Comparison of ENCODE assay signal across 21 cellular contexts in the genomic region with DNA sequence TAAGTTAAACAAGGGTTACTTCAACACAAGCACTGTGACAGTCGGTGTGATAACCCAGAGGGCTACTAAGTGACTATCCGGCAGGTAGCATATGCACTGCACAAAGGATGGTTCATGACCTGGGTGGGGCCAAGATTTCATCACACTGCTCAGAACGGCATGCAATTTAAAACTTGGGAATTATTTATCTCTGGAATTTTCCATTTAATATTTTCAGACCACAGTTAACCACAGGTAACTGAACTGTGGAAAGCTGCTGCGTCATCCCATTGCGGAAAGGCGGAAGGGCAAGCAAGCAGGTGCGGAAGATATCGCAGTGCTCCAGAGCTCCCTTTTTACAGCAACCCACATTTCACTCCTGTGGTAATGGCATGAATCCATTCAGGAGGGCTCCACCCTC.
DNase-seq lines count a peak whose midpoint lies in the region; FAIRE-seq and TF ChIP-seq lines count a peak whose summit lies in the region.
"Had no signal": no experiment of that assay in that cellular context is flagged by ENCODE, and none has a peak within 500 bp of the region (broad histone marks: within the 10 kb centered on the region; RNA-seq: fewer than 3 reads in every experiment).

No MANE protein-coding gene starts in this region.

- peaks cover 9% of the 10 kb centered on the region for H3K4me1 Mint-ChIP-seq in MCF 10A (ENCODE audit: insufficient read depth, unreplicated experiment)
- H3K4me1 Mint-ChIP-seq in activated CD4-positive, alpha-beta memory T cell treated with anti-CD3 and anti-CD28 coated beads, Interleukin-2, amount 10 ng/mL, durations not matched to agents 7 days and 5 days = no peaks in the 10 kb centered on the region

- POLR2A ChIA-PET in MCF 10A (lab: Yijun Ruan, JAX) = interaction anchor here (1.0 to 1.1 kb wide), 2 partner anchors 951 to 1082 kb away, joined by 3 read pairs; a partner anchor contains a TSS
- POLR2A ChIA-PET in activated CD4-positive, alpha-beta memory T cell treated with anti-CD3 and anti-CD28 coated beads, Interleukin-2, amount 10 ng/mL, durations not matched to agents 7 days and 5 days (lab: Charles Lee) = no interaction called here

- H3K4me3 Mint-ChIP-seq in MCF 10A (ENCODE audit: unreplicated experiment) = no peak overlapping the region
- no peak overlapping the region for H3K4me3 Mint-ChIP-seq in activated CD4-positive, alpha-beta memory T cell treated with anti-CD3 and anti-CD28 coated beads, Interleukin-2, amount 10 ng/mL, durations not matched to agents 7 days and 5 days
- H3K4me3 Mint-ChIP-seq: CD8-positive, alpha-beta memory T cell; HFFc6 had no signal

- H3K27me3 ChIP-seq in breast epithelium (no peaks in the 10 kb centered on the region), hepatocyte (no peaks in the 10 kb centered on the region), small intestine (ENCODE audit: control insufficient read depth in 2 of 2, insufficient read depth in 2 of 2, low read length in 2 of 2) (no peaks in the 10 kb centered on the region), stomach (peaks cover 0 to 5% (median 0%) of the 10 kb centered on the region in 3 donors)
- H3K27me3 ChIP-seq: SJSA1 had no signal

- H3K79me2 ChIP-seq in hepatocyte = no peaks in the 10 kb centered on the region

- no peak overlapping the region for H3K4me3 ChIP-seq in breast epithelium
- no peak overlapping the region for H3K4me3 ChIP-seq in hepatocyte
- no peak overlapping the region for H3K4me3 ChIP-seq in small intestine (ENCODE audit: low read depth in 1 of 2, low read length in 2 of 2)
- no peak overlapping the region for H3K4me3 ChIP-seq in stomach
- H3K4me3 ChIP-seq: SJSA1 had no signal

- H3K27ac Mint-ChIP-seq in MCF 10A (ENCODE audit: low read depth, unreplicated experiment) = no peak overlapping the region
- no peak overlapping the region for H3K27ac Mint-ChIP-seq in activated CD4-positive, alpha-beta memory T cell treated with anti-CD3 and anti-CD28 coated beads, Interleukin-2, amount 10 ng/mL, durations not matched to agents 7 days and 5 days
- H3K27ac Mint-ChIP-seq: CD8-positive, alpha-beta memory T cell; HFFc6 had no signal

- CTCF ChIA-PET in MCF 10A (lab: Yijun Ruan, JAX) = interaction anchor here (0.6 to 1.3 kb wide), 5 partner anchors 10 to 959 kb away, joined by 3 to 5 read pairs (median 4); no protein-coding TSS in a partner anchor
- CTCF ChIA-PET in activated CD4-positive, alpha-beta memory T cell treated with anti-CD3 and anti-CD28 coated beads, Interleukin-2, amount 10 ng/mL, durations not matched to agents 7 days and 5 days (lab: Charles Lee) = no interaction called here

- H4K20me1 ChIP-seq in hepatocyte (ENCODE audit: insufficient read depth, poor library complexity, severe bottlenecking) = no peaks in the 10 kb centered on the region

- 76% methylated on average over 8 of the region's 8 CpGs for WGBS in hepatocyte (ENCODE audit: low lambda C conversion rate, missing lambda C conversion rate)
- 16 to 67% (median 37%) methylated on average over 8 of the region's 8 CpGs for WGBS in small intestine, 3 donors
- WGBS in stomach, 5 donors = 67 to 79% (median 74%) methylated on average over 8 of the region's 8 CpGs

- no peak overlapping the region for H3K4me2 ChIP-seq in hepatocyte
- H3K4me2 ChIP-seq: KMS-11 had no signal

- H3K9me3 ChIP-seq in breast epithelium = no peaks in the 10 kb centered on the region
- no peaks in the 10 kb centered on the region for H3K9me3 ChIP-seq in hepatocyte (ENCODE audit: low read depth)
- no peaks in the 10 kb centered on the region for H3K9me3 ChIP-seq in small intestine (ENCODE audit: control insufficient read depth, low read depth)
- no peaks in the 10 kb centered on the region for H3K9me3 ChIP-seq in stomach
- H3K9me3 ChIP-seq: SJSA1 had no signal

- DNase-seq in MCF 10A (ENCODE audit: unreplicated experiment) (peak; percentile 28), breast epithelium (ENCODE audit: low spot score in 2 of 2) (no peak), NCI-H69 (lab: John Stamatoyannopoulos, UW) (peak; percentile 11), hepatocyte (ENCODE audit: low spot score) (peak; percentile 26), small intestine (peak; percentile 87), stomach (no peak)
- no peak for DNase-seq in activated CD4-positive, alpha-beta memory T cell treated with anti-CD3 and anti-CD28 coated beads, Interleukin-2, amount 10 ng/mL, durations not matched to agents 7 days and 5 days
- no peak for DNase-seq in activated CD4-positive, CD25-positive, alpha-beta regulatory T cell treated with anti-CD3 and anti-CD28 coated beads, Interleukin-2, amount 50 U/mL, for 72 hours
- DNase-seq: AML-193; CD8-positive, alpha-beta memory T cell; DMS79 treated with DMSO at 0.1 percent for 48 hours; H7; HFFc6; MV-4-11; NCI-H1694; NCI-H510A; NCI-H82 had no signal

- intact Hi-C loops in MCF 10A (cut with micrococcal nuclease) = loop anchor here (10.0 kb wide), 1 partner anchor 329 kb away; no protein-coding TSS in a partner anchor
- intact Hi-C loops in breast epithelium (cut with DNase I; ENCODE audit: low total_unique reads) = loop anchor here (10.0 kb wide), 1 partner anchor 949 kb away; no protein-coding TSS in a partner anchor
- intact Hi-C loops in stomach (cut with DNase I; ENCODE audit: low total_unique reads) = no loop called here

- no TSS peak for BruUV-seq in MCF 10A (replicated peaks; lab: Mats Ljungman, UMichigan)

- TF ChIP-seq CTCF in MCF 10A (IDR thresholded peaks at IDR 0.05; ENCODE audit: unreplicated experiment) (no peak), breast epithelium (IDR thresholded peaks at IDR 0.05) (no peak), hepatocyte (IDR thresholded peaks at IDR 0.05; ENCODE audit: poor library complexity) (no peak), stomach (IDR thresholded peaks at IDR 0.05) (no peak)

- no peak for TF ChIP-seq EP300 in stomach (IDR thresholded peaks at IDR 0.05)

- no peaks in the 10 kb centered on the region for H3K9me2 ChIP-seq in hepatocyte (replicated peaks; ENCODE audit: insufficient read depth)

- H3K4me1 ChIP-seq in breast epithelium (no peaks in the 10 kb centered on the region), hepatocyte (ENCODE audit: insufficient read depth) (peaks cover 8% of the 10 kb centered on the region), small intestine (ENCODE audit: control insufficient read depth in 2 of 2, insufficient read depth in 1 of 2, low read depth in 1 of 2, low read length in 1 of 2) (peaks cover 4 to 18% of the 10 kb centered on the region in 2 donors), stomach (peaks cover 0 to 15% (median 5%) of the 10 kb centered on the region in 4 donors)

- TF ChIP-seq POLR2A in breast epithelium (IDR thresholded peaks at IDR 0.05) = no peak
- TF ChIP-seq POLR2A in stomach (IDR thresholded peaks at IDR 0.05) = no peak

- H3K9me3 Mint-ChIP-seq in MCF 10A (ENCODE audit: unreplicated experiment) = no peaks in the 10 kb centered on the region
- no peaks in the 10 kb centered on the region for H3K9me3 Mint-ChIP-seq in activated CD4-positive, alpha-beta memory T cell treated with anti-CD3 and anti-CD28 coated beads, Interleukin-2, amount 10 ng/mL, durations not matched to agents 7 days and 5 days
- H3K9me3 Mint-ChIP-seq: HFFc6 had no signal

- H3K36me3 ChIP-seq in breast epithelium (no peaks in the 10 kb centered on the region), hepatocyte (replicated peaks; ENCODE audit: insufficient read depth, low read depth) (no peaks in the 10 kb centered on the region), small intestine (ENCODE audit: control insufficient read depth in 2 of 2, insufficient read depth in 2 of 2, low read length in 2 of 2) (no peaks in the 10 kb centered on the region), stomach (no peaks in the 10 kb centered on the region)
- H3K36me3 ChIP-seq: SJSA1 had no signal

- H3K36me3 Mint-ChIP-seq in MCF 10A (ENCODE audit: insufficient read depth, unreplicated experiment) = no peaks in the 10 kb centered on the region
- H3K36me3 Mint-ChIP-seq in activated CD4-positive, alpha-beta memory T cell treated with anti-CD3 and anti-CD28 coated beads, Interleukin-2, amount 10 ng/mL, durations not matched to agents 7 days and 5 days (ENCODE audit: low read depth) = no peaks in the 10 kb centered on the region
- H3K36me3 Mint-ChIP-seq: CD8-positive, alpha-beta memory T cell had no signal

- no peak overlapping the region for H2AFZ ChIP-seq in hepatocyte

- no peaks in the 10 kb centered on the region for H3K27me3 Mint-ChIP-seq in MCF 10A (ENCODE audit: insufficient read depth, unreplicated experiment)
- H3K27me3 Mint-ChIP-seq in activated CD4-positive, alpha-beta memory T cell treated with anti-CD3 and anti-CD28 coated beads, Interleukin-2, amount 10 ng/mL, durations not matched to agents 7 days and 5 days = peaks cover 9% of the 10 kb centered on the region

- FAIRE-seq in small intestine (lab: Jason Lieb, UNC) = no peak
- FAIRE-seq: HepG2 had no signal

- H3K27ac ChIP-seq in breast epithelium = no peak overlapping the region
- peak overlapping the region; percentile 21 for H3K27ac ChIP-seq in hepatocyte
- peak overlapping the region; percentile 26 to 59 for H3K27ac ChIP-seq in small intestine (ENCODE audit: low read depth in 1 of 2, low read length in 1 of 2)
- no peak overlapping the region for H3K27ac ChIP-seq in stomach
- H3K27ac ChIP-seq: C4-2B, KMS-11, SJSA1 had no signal

Comparison
In these comparisons a context has a peak if more than half of its experiments do, and no peak if none do; other contexts are left out.
1. DNase-seq: peak in MCF 10A (single experiment), NCI-H69 (single experiment), hepatocyte (single experiment) and small intestine (single experiment); none in breast epithelium (0 of 2), stomach (single experiment), activated CD4-positive, alpha-beta memory T cell treated with anti-CD3 and anti-CD28 coated beads, Interleukin-2, amount 10 ng/mL, durations not matched to agents 7 days and 5 days (single experiment) and activated CD4-positive, CD25-positive, alpha-beta regulatory T cell treated with anti-CD3 and anti-CD28 coated beads, Interleukin-2, amount 50 U/mL, for 72 hours (single experiment).
2. H3K27ac ChIP-seq: peak in hepatocyte (single experiment) and small intestine (2 of 2); none in breast epithelium (0 of 2) and stomach (0 of 5).